12 cellular contexts compared by ENCODE assay signal in the genomic region with DNA sequence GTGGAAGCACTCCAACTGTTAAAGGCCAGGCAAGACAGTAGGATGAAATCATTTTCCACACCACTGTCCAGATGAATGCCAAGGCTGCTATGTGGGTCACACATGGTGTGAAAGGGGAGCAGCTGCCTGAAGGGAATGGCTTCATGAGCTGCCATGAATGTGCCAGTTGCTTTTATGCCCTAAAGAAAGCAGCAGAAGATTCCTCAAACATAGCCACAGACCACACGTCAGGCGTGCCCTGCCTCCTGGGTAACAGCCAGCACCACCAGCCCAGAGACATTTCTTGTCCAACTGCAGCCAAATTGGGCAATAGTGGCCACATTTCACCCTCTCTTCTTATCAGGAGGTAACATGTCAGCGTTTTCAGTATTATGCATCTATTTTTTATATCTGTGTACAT.
A peak's percentile ranks its signal among the peaks of the same experiment; 100 is the strongest.
DNase-seq lines count a peak whose midpoint lies in the region; ATAC-seq and TF ChIP-seq lines count a peak whose summit lies in the region.
"Had no signal": no experiment of that assay in that cellular context is flagged by ENCODE, and none has a peak within 500 bp of the region (broad histone marks: within the 10 kb centered on the region; RNA-seq: fewer than 3 reads in every experiment).

No MANE protein-coding gene starts in this region.

- H3K27me3 ChIP-seq in SK-N-SH (ENCODE audit: insufficient read depth), result no peaks in the 10 kb centered on the region
- H3K27me3 ChIP-seq in SJCRH30, result no peaks in the 10 kb centered on the region
- no peaks in the 10 kb centered on the region for H3K27me3 ChIP-seq in stomach

- ATAC-seq in SK-N-SH treated with all-trans-retinoic acid at 6 μM for 48 hours, result peak; percentile 18

- H3K27ac ChIP-seq in SK-N-SH (ENCODE audit: low read depth in 2 of 2, low read length in 1 of 2) (no peak overlapping the region), SJCRH30 (no peak overlapping the region; the same call in 1 of the 2 replicates), stomach (peak overlapping the region in 1 of 5 donors; percentile 62)

- WGBS in SK-N-SH (ENCODE audit: low lambda C conversion rate), result 74% methylated on average over 3 of the region's 3 CpGs
- 31 to 45% (median 42%) methylated on average over 3 of the region's 3 CpGs for WGBS in stomach, 5 donors

- no peaks in the 10 kb centered on the region for H3F3A ChIP-seq in SK-N-SH (replicated peaks; ENCODE audit: insufficient read depth)

- no peaks in the 10 kb centered on the region for H4K20me1 ChIP-seq in SK-N-SH (ENCODE audit: insufficient read depth)

- no peak overlapping the region for H3K4me2 ChIP-seq in SK-N-SH

- DNase-seq in SK-N-SH (no peak), SJCRH30 (peak; percentile 14 to 30), fibroblast of the conjunctiva (ENCODE audit: low read depth) (peak; percentile 47), stomach (no peak), HuH-7.5 (ENCODE audit: low spot score) (no peak), head of caudate nucleus (no peak)
- no peak for DNase-seq in stimulated activated CD4-positive, alpha-beta T cell treated with anti-CD3 and anti-CD28 coated beads, Interleukin-15, amount 100 ng/mL, for 24 hours
- DNase-seq: activated CD4-positive, alpha-beta T cell treated with anti-CD3 and anti-CD28 coated beads, Interleukin-2, amount 50 U/mL, for 4 hours; DND-41; glutamatergic neuron had no signal

- no peaks in the 10 kb centered on the region for H3K9me2 ChIP-seq in SK-N-SH

- H3K9ac ChIP-seq in SK-N-SH, result no peak overlapping the region

- peaks cover 0 to 8% of the 10 kb centered on the region in 2 experiments; a peak in 1 of 4 replicates for H3K4me1 ChIP-seq in SK-N-SH (ENCODE audit: control insufficient read depth in 1 of 2, insufficient read depth in 2 of 2, low read depth in 1 of 2, low read length in 1 of 2)
- no peaks in the 10 kb centered on the region for H3K4me1 ChIP-seq in SJCRH30
- H3K4me1 ChIP-seq in stomach, result peaks cover 0 to 25% (median 16%) of the 10 kb centered on the region in 4 donors

- no peak overlapping the region for H3K4me3 ChIP-seq in SK-N-SH (ENCODE audit: low read depth in 2 of 2, low read length in 1 of 2)
- H3K4me3 ChIP-seq in SJCRH30, result no peak overlapping the region
- H3K4me3 ChIP-seq in stomach, result no peak overlapping the region
- H3K4me3 ChIP-seq: lung had no signal

- intact Hi-C loops in stomach (cut with DNase I; ENCODE audit: low total_unique reads) (no loop called here), head of caudate nucleus (cut with DNase I) (no loop called here)

- TF ChIP-seq CTCF in SK-N-SH (IDR thresholded peaks at IDR 0.05) (no peak), stomach (IDR thresholded peaks at IDR 0.05) (no peak)

- no peaks in the 10 kb centered on the region for H3K79me2 ChIP-seq in SK-N-SH (ENCODE audit: insufficient read depth)

- TF ChIP-seq POLR2A in stomach (IDR thresholded peaks at IDR 0.05), result no peak

- CTCF ChIA-PET in SK-N-SH (lab: Yijun Ruan, JAX), result no interaction called here

- TF ChIP-seq EP300 in SK-N-SH (IDR thresholded peaks at IDR 0.05; ENCODE audit: borderline replicate concordance in 1 of 2, low read depth in 1 of 2, low read length in 1 of 2) (no peak), stomach (IDR thresholded peaks at IDR 0.05) (peak; percentile 24)

- H3K36me3 ChIP-seq in SK-N-SH (replicated peaks in 1 of 2; ENCODE audit: control insufficient read depth in 1 of 2, insufficient read depth in 2 of 2, low read length in 1 of 2), result peaks cover 11 to 12% of the 10 kb centered on the region in 2 experiments
- H3K36me3 ChIP-seq in SJCRH30, result no peaks in the 10 kb centered on the region
- no peaks in the 10 kb centered on the region for H3K36me3 ChIP-seq in stomach

- no peak overlapping the region for H2AFZ ChIP-seq in SK-N-SH (ENCODE audit: low read depth)

- no peak for TF ChIP-seq RAD21 in SK-N-SH (IDR thresholded peaks at IDR 0.05; ENCODE audit: low read length)

- POLR2A ChIA-PET in SK-N-SH (lab: Yijun Ruan, JAX), result no interaction called here

- no peaks in the 10 kb centered on the region for H3K9me3 ChIP-seq in SK-N-SH
- no peaks in the 10 kb centered on the region for H3K9me3 ChIP-seq in SJCRH30 (replicated peaks)
- H3K9me3 ChIP-seq in stomach, result peaks cover 3 to 13% (median 8%) of the 10 kb centered on the region in 4 donors

TF ChIP-seq in SK-N-SH treated with all-trans-retinoic acid at 6 μM for 48 hours, 23 proteins besides CTCF, POLR2A, EP300 and RAD21:
- no peak for TF ChIP-seq SNAI2 (CRISPR knock-in tag; IDR thresholded peaks at IDR 0.05)
- TF ChIP-seq ZNF565 (CRISPR knock-in tag; conservative IDR thresholded peaks at IDR 0.05; ENCODE audit: low read depth), result no peak
- TF ChIP-seq ZC3H10 (CRISPR knock-in tag; IDR thresholded peaks at IDR 0.05), result no peak

TF ChIP-seq in SK-N-SH, 30 proteins besides CTCF, POLR2A, EP300 and RAD21:
- TF ChIP-seq ELF1 (IDR thresholded peaks at IDR 0.05), result no peak
- TF ChIP-seq GABPA (IDR thresholded peaks at IDR 0.05; ENCODE audit: low read depth), result no peak
- no peak for TF ChIP-seq TAF1 (IDR thresholded peaks at IDR 0.05; ENCODE audit: borderline replicate concordance, low read depth, low read length)
- TF ChIP-seq, protein P1, sequence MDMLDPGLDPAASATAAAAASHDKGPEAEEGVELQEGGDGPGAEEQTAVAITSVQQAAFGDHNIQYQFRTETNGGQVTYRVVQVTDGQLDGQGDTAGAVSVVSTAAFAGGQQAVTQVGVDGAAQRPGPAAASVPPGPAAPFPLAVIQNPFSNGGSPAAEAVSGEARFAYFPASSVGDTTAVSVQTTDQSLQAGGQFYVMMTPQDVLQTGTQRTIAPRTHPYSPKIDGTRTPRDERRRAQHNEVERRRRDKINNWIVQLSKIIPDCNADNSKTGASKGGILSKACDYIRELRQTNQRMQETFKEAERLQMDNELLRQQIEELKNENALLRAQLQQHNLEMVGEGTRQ (IDR thresholded peaks at IDR 0.05; ENCODE audit: borderline replicate concordance, low read depth, low read length), result no peak
- TF ChIP-seq FOXM1 (IDR thresholded peaks at IDR 0.05; ENCODE audit: low read depth), result no peak

Comparison
In these comparisons a context has a peak if more than half of its experiments do, and no peak if none do; other contexts are left out.
1. DNase-seq: peak in SJCRH30 (2 of 2) and fibroblast of the conjunctiva (single experiment); none in SK-N-SH (single experiment), stomach (single experiment), stimulated activated CD4-positive, alpha-beta T cell treated with anti-CD3 and anti-CD28 coated beads, Interleukin-15, amount 100 ng/mL, for 24 hours (single experiment), HuH-7.5 (single experiment) and head of caudate nucleus (0 of 42).